Comparison of ENCODE assay signal across 12 cellular contexts in genomic region chr15:59315914-59316428, GRCh38. TPM values are rescaled to one million over a fixed set of nuclear protein-coding genes. Genes with fewer than 3 reads are reported as not detected.
A peak's percentile ranks its signal among the peaks of the same experiment; 100 is the strongest.
DNase-seq lines count a peak whose midpoint lies in the region; ATAC-seq, FAIRE-seq and TF ChIP-seq lines count a peak whose summit lies in the region.
"Had no signal": no experiment of that assay in that cellular context is flagged by ENCODE, and none has a peak within 500 bp of the region (broad histone marks: within the 10 kb centered on the region; RNA-seq: fewer than 3 reads in every experiment).

No MANE protein-coding gene starts in this region.

- H2AFZ ChIP-seq in GM23248, result no peak overlapping the region
- H2AFZ ChIP-seq: parathyroid adenoma had no signal

- peak; percentile 90 for FAIRE-seq in A549 (lab: Jason Lieb, UNC)

- no peak for DNase-seq in A549 (ENCODE audit: low read depth in 1 of 2, low spot score in 1 of 2)
- peak; percentile 92 for DNase-seq in GM23248
- DNase-seq in RPMI7951 (ENCODE audit: low read depth), result peak; percentile 73
- DNase-seq in immature natural killer cell, result peak in 2 of 3 donors; percentile 16
- no peak for DNase-seq in NCI-H345 treated with DMSO at 0.1 percent for 48 hours (lab: John Stamatoyannopoulos, UW; ENCODE audit: unreplicated experiment)
- no peak for DNase-seq in stimulated activated naive CD8-positive, alpha-beta T cell treated with anti-CD3 and anti-CD28 coated beads, Interleukin-15, amount 100 ng/mL, for 72 hours
- no peak for DNase-seq in stimulated activated CD4-positive, alpha-beta T cell treated with anti-CD3 and anti-CD28 coated beads, Interleukin-4, amount 100 ng/mL, for 1 hour
- DNase-seq: activated gamma-delta T cell treated with Interleukin-2 at 50 U/mL for 16 hours; CD4-positive, alpha-beta T cell; NCI-H748 treated with DMSO at 0.1 percent for 48 hours had no signal

- H3K27me3 ChIP-seq in GM23248 (replicated peaks; ENCODE audit: insufficient read depth), result no peaks in the 10 kb centered on the region

- H3K4me3 ChIP-seq in A549 (no peak overlapping the region), GM23248 (peak overlapping the region; percentile 2)

- peaks cover 0 to 3% (median 0%) of the 10 kb centered on the region in 3 donors for H3K36me3 Mint-ChIP-seq in immature natural killer cell

- 18% methylated on average over 6 of the region's 6 CpGs for WGBS in A549 (ENCODE audit: missing lambda C conversion rate)
- 1% methylated on average over 6 of the region's 6 CpGs for WGBS in GM23248 (ENCODE audit: low coverage in 1 of 2, low lambda C conversion rate in 2 of 2, missing lambda C conversion rate in 2 of 2), 2 experiments

- H3K4me2 ChIP-seq in A549, result peak overlapping the region; percentile 62
- H3K4me2 ChIP-seq in GM23248 (ENCODE audit: unreplicated experiment), result peak overlapping the region; percentile 48

- H3K27ac Mint-ChIP-seq in immature natural killer cell, result peak overlapping the region; percentile 42 to 89 (median 85)
- H3K27ac Mint-ChIP-seq in stimulated activated naive CD8-positive, alpha-beta T cell treated with anti-CD3 and anti-CD28 coated beads, Interleukin-15, amount 100 ng/mL, for 72 hours, result no peak overlapping the region
- H3K27ac Mint-ChIP-seq: CD4-positive, alpha-beta T cell had no signal

- no peak for TF ChIP-seq EP300 in A549 (IDR thresholded peaks at IDR 0.05)

- in situ Hi-C loops in GM23248 (cut with MboI), result no loop called here

- no peak for TF ChIP-seq POLR2A in A549 (IDR thresholded peaks at IDR 0.05; ENCODE audit: low read length)

- TF ChIP-seq RAD21 in A549 (conservative IDR thresholded peaks at IDR 0.05 in 1 of 2, IDR thresholded peaks at IDR 0.05 in 1 of 2), result no peak

- peaks cover 42 to 50% of the 10 kb centered on the region in 2 donors for H3K4me1 Mint-ChIP-seq in immature natural killer cell
- H3K4me1 Mint-ChIP-seq in stimulated activated naive CD8-positive, alpha-beta T cell treated with anti-CD3 and anti-CD28 coated beads, Interleukin-15, amount 100 ng/mL, for 72 hours, result peaks cover 5% of the 10 kb centered on the region

- H3K79me2 ChIP-seq in GM23248 (ENCODE audit: insufficient read depth), result peaks cover 98% of the 10 kb centered on the region

- H3F3A ChIP-seq in GM23248 (ENCODE audit: insufficient read depth), result peaks cover 41% of the 10 kb centered on the region

- H3K9ac ChIP-seq in GM23248, result no peak overlapping the region
- H3K9ac ChIP-seq: parathyroid adenoma had no signal

- POLR2A ChIA-PET in A549 (lab: Yijun Ruan, JAX), result interaction anchor here (0.8 kb wide), 1 partner anchor 19 kb away, joined by 3 read pairs; no protein-coding TSS in a partner anchor

- H3K36me3 ChIP-seq in GM23248 (ENCODE audit: low read depth), result no peaks in the 10 kb centered on the region

- no peaks in the 10 kb centered on the region for H3K9me2 ChIP-seq in GM23248 (ENCODE audit: insufficient read depth)

- CTCF ChIA-PET in A549 (lab: Yijun Ruan, JAX), result interaction anchor here (0.7 to 3.2 kb wide), 10 partner anchors 10 to 717 kb away, joined by 3 to 13 read pairs (median 4); no protein-coding TSS in a partner anchor

- H3K4me1 ChIP-seq in A549 (peaks cover 75% of the 10 kb centered on the region), GM23248 (ENCODE audit: insufficient read depth) (peaks cover 47% of the 10 kb centered on the region)
- H3K4me1 ChIP-seq: parathyroid adenoma had no signal

- H3K27ac ChIP-seq in A549 (peak overlapping the region; percentile 68 to 85; a peak in 5 of 6 replicates), GM23248 (peak overlapping the region; percentile 64)
- H3K27ac ChIP-seq: parathyroid adenoma had no signal

- no peaks in the 10 kb centered on the region for H3K9me3 Mint-ChIP-seq in immature natural killer cell
- H3K9me3 Mint-ChIP-seq in stimulated activated naive CD8-positive, alpha-beta T cell treated with anti-CD3 and anti-CD28 coated beads, Interleukin-15, amount 100 ng/mL, for 72 hours, result peaks cover 5 to 16% of the 10 kb centered on the region in 2 donors

- H4K20me1 ChIP-seq in GM23248 (ENCODE audit: insufficient read depth), result no peaks in the 10 kb centered on the region; the same call in 1 of the 2 replicates

- H3K9me3 ChIP-seq in A549 (peaks cover 7% of the 10 kb centered on the region; the same call in 1 of the 3 replicates), GM23248 (ENCODE audit: low read depth) (no peaks in the 10 kb centered on the region)

- H3K4me3 Mint-ChIP-seq in immature natural killer cell, result peak overlapping the region; percentile 52 to 73 (median 61)
- H3K4me3 Mint-ChIP-seq in stimulated activated naive CD8-positive, alpha-beta T cell treated with anti-CD3 and anti-CD28 coated beads, Interleukin-15, amount 100 ng/mL, for 72 hours, result no peak overlapping the region
- H3K4me3 Mint-ChIP-seq: CD4-positive, alpha-beta T cell had no signal

- ATAC-seq in A549 (peak in 1 of 2 experiments; percentile 18; a peak in 1 of 6 replicates), GM21528 (IDR thresholded peaks at IDR 0.05; ENCODE audit: low FRiP score, unreplicated experiment) (no peak)
- ATAC-seq in stimulated activated naive CD8-positive, alpha-beta T cell treated with anti-CD3 and anti-CD28 coated beads, Interleukin-15, amount 100 ng/mL, for 72 hours, result no peak

- TF ChIP-seq CTCF in A549 (IDR thresholded peaks at IDR 0.05), result no peak

- peaks cover 2 to 6% (median 4%) of the 10 kb centered on the region in 3 donors for H3K27me3 Mint-ChIP-seq in immature natural killer cell (ENCODE audit: low read depth in 3 of 3)
- H3K27me3 Mint-ChIP-seq in stimulated activated naive CD8-positive, alpha-beta T cell treated with anti-CD3 and anti-CD28 coated beads, Interleukin-15, amount 100 ng/mL, for 72 hours, result peaks cover 8% of the 10 kb centered on the region
- H3K27me3 Mint-ChIP-seq: CD4-positive, alpha-beta T cell had no signal

TF ChIP-seq in A549, 52 proteins besides CTCF, POLR2A, EP300 and RAD21:
- TF ChIP-seq EHMT2 (IDR thresholded peaks at IDR 0.05; ENCODE audit: low read depth), result no peak
- TF ChIP-seq HEYL (CRISPR knock-in tag; IDR thresholded peaks at IDR 0.05), result no peak
- TF ChIP-seq GATA3 (IDR thresholded peaks at IDR 0.05; ENCODE audit: borderline replicate concordance), result peak; percentile 71
- TF ChIP-seq, protein P1, sequence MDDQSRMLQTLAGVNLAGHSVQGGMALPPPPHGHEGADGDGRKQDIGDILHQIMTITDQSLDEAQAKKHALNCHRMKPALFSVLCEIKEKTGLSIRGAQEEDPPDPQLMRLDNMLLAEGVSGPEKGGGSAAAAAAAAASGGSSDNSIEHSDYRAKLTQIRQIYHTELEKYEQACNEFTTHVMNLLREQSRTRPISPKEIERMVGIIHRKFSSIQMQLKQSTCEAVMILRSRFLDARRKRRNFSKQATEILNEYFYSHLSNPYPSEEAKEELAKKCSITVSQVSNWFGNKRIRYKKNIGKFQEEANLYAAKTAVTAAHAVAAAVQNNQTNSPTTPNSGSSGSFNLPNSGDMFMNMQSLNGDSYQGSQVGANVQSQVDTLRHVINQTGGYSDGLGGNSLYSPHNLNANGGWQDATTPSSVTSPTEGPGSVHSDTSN (IDR thresholded peaks at IDR 0.05), result no peak
- peak in 1 of 2 experiments; percentile 10; a peak in 1 of 4 replicates for TF ChIP-seq CEBPB (IDR thresholded peaks at IDR 0.05)

RNA-seq across cellular contexts. Expression of gene MYO1E, which starts 56.7 kb away (rescaled TPM):
- polyA plus RNA-seq in A549 (2011; rRNA removed), result 451 and 497 TPM in 2 replicates
- 76.7 and 101 TPM in 2 replicates for polyA plus RNA-seq in A549 (2012; cell fraction: cytosol; rRNA removed)
- 251 and 264 TPM in 2 replicates for polyA plus RNA-seq in A549 (2012; cell fraction: nucleus; rRNA removed)
- polyA plus RNA-seq in A549 (2017; fragmentation: RNase III; extraction: RNeasy Plus Mini Kit Qiagen cat#74134 plus additional on column Dnase treatment), result 168 to 202 TPM (median 181 TPM) in 3 replicates
- polyA minus RNA-seq in A549 (2011; rRNA and poly(A)+ RNA removed), result 285 and 317 TPM in 2 replicates
- 155 and 224 TPM in 2 replicates for total RNA-seq in GM23248 (2014; rRNA removed; shearing (Covaris generic))
- 190 and 201 TPM in 2 replicates for polyA plus RNA-seq in GM23248 (2016; fragmentation: Nextera tagmentation; extraction: Ambion mirVana)
- 55.2 and 81.3 TPM in 2 replicates for total RNA-seq in RPMI7951 (2014; rRNA removed; shearing (Covaris generic))
- 10 to 100 TPM in 1 of 3 donors, 1 to 10 TPM in 2; 4.7 to 15.4 (median 7.1) TPM for polyA plus RNA-seq in immature natural killer cell

Comparison
In these comparisons a context has a peak if more than half of its experiments do, and no peak if none do; other contexts are left out.
1. DNase-seq: peak in GM23248 (single experiment), RPMI7951 (single experiment) and immature natural killer cell (2 of 3); none in A549 (0 of 2), NCI-H345 treated with DMSO at 0.1 percent for 48 hours (single experiment), stimulated activated naive CD8-positive, alpha-beta T cell treated with anti-CD3 and anti-CD28 coated beads, Interleukin-15, amount 100 ng/mL, for 72 hours (0 of 2) and stimulated activated CD4-positive, alpha-beta T cell treated with anti-CD3 and anti-CD28 coated beads, Interleukin-4, amount 100 ng/mL, for 1 hour (single experiment).
2. H3K27ac Mint-ChIP-seq: peak in immature natural killer cell (6 of 6); none in stimulated activated naive CD8-positive, alpha-beta T cell treated with anti-CD3 and anti-CD28 coated beads, Interleukin-15, amount 100 ng/mL, for 72 hours (0 of 2).
3. H3K4me3 Mint-ChIP-seq: peak in immature natural killer cell (5 of 5); none in stimulated activated naive CD8-positive, alpha-beta T cell treated with anti-CD3 and anti-CD28 coated beads, Interleukin-15, amount 100 ng/mL, for 72 hours (0 of 2).
4. RNA of gene MYO1E, which starts 56.7 kb away (polyA plus RNA-seq): 76.7 to 497 TPM in A549 and 190 to 201 TPM in GM23248; 4.7 to 15.4 TPM in immature natural killer cell; every median in the first group is over 4 times any median in the second.